In the genomic region with DNA sequence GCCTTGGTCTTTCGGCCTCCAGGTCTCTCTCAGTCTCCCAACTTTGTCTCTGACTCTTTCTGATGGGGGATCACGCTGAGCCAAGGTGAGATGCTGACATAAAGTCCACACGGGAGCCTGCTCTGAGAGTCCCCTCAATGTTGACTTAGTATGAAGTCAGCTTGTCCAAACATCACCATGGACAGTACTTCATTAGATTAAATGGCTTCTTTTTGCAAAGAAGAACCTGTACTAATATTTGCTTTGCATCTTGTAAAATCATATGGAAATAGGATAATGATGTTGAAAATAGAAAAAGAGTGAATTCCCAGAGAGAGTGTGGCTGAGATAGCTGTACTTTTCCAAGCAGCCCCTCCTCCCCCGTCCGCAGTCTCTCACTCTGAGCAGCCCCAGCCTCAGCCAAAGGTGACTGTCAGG, we compare ENCODE assay signal across 3 cellular contexts.
TF ChIP-seq lines count a peak whose summit lies in the region.

No MANE protein-coding gene starts in this region.

TF ChIP-seq in A549, 52 proteins besides CTCF, POLR2A, EP300 and RAD21 (continues in another document):
- TF ChIP-seq ZFP36 (IDR thresholded peaks at IDR 0.05; ENCODE audit: borderline replicate concordance, partially characterized antibody) (no peak), RARB (CRISPR knock-in tag; IDR thresholded peaks at IDR 0.05) (no peak), BHLHE40 (IDR thresholded peaks at IDR 0.05; ENCODE audit: low read depth, low read length) (no peak), REST (IDR thresholded peaks at IDR 0.05) (peak; percentile 67), FOSL2 (IDR thresholded peaks at IDR 0.05) (no peak), FOSL2 (CRISPR knock-in tag; IDR thresholded peaks at IDR 0.05) (peak; percentile 61; the same call in 1 of the 2 replicates), HOXB13 (CRISPR knock-in tag; IDR thresholded peaks at IDR 0.05; ENCODE audit: low read depth) (no peak), NFE2L2 (conservative IDR thresholded peaks at IDR 0.05; ENCODE audit: low read length) (no peak), CHD2 (IDR thresholded peaks at IDR 0.05; ENCODE audit: low read length, partially characterized antibody) (no peak), EHF (CRISPR knock-in tag; IDR thresholded peaks at IDR 0.05) (no peak), FOXS1 (CRISPR knock-in tag; IDR thresholded peaks at IDR 0.05) (no peak), E2F6 (IDR thresholded peaks at IDR 0.05; ENCODE audit: borderline replicate concordance, low read depth) (no peak), KDM5A (IDR thresholded peaks at IDR 0.05) (no peak), ZSCAN20 (CRISPR knock-in tag; IDR thresholded peaks at IDR 0.05) (no peak)
- TF ChIP-seq, protein P1, sequence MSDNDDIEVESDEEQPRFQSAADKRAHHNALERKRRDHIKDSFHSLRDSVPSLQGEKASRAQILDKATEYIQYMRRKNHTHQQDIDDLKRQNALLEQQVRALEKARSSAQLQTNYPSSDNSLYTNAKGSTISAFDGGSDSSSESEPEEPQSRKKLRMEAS (IDR thresholded peaks at IDR 0.05), result peak; percentile 43; the same call in 1 of the 2 replicates
- TF ChIP-seq, protein P2, sequence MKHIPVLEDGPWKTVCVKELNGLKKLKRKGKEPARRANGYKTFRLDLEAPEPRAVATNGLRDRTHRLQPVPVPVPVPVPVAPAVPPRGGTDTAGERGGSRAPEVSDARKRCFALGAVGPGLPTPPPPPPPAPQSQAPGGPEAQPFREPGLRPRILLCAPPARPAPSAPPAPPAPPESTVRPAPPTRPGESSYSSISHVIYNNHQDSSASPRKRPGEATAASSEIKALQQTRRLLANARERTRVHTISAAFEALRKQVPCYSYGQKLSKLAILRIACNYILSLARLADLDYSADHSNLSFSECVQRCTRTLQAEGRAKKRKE (CRISPR knock-in tag; IDR thresholded peaks at IDR 0.05; ENCODE audit: low read depth), result no peak
- TF ChIP-seq, protein P3, sequence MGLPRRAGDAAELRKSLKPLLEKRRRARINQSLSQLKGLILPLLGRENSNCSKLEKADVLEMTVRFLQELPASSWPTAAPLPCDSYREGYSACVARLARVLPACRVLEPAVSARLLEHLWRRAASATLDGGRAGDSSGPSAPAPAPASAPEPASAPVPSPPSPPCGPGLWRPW (IDR thresholded peaks at IDR 0.05), result no peak

TF ChIP-seq in IMR-90, 13 proteins besides CTCF, POLR2A, EP300 and RAD21:
- no peak for TF ChIP-seq ELK1 (IDR thresholded peaks at IDR 0.05; ENCODE audit: borderline replicate concordance, low read depth, low read length)
- no peak for TF ChIP-seq NFE2L2 (IDR thresholded peaks at IDR 0.05; ENCODE audit: low read depth, low read length)
- no peak for TF ChIP-seq BHLHE40 (IDR thresholded peaks at IDR 0.05; ENCODE audit: low read depth, low read length)
- TF ChIP-seq MAFK (IDR thresholded peaks at IDR 0.05; ENCODE audit: low read depth, low read length), result no peak
- TF ChIP-seq MAZ (IDR thresholded peaks at IDR 0.05; ENCODE audit: borderline replicate concordance, low read depth, low read length), result no peak
- no peak for TF ChIP-seq CHD1 (IDR thresholded peaks at IDR 0.05; ENCODE audit: low read depth, low read length)
- TF ChIP-seq USF2 (IDR thresholded peaks at IDR 0.05; ENCODE audit: low read depth, low read length), result no peak
- no peak for TF ChIP-seq SMC3 (IDR thresholded peaks at IDR 0.05; ENCODE audit: low read depth, low read length)
- TF ChIP-seq RCOR1 (IDR thresholded peaks at IDR 0.05; ENCODE audit: insufficient replicate concordance, low read length), result no peak
- no peak for TF ChIP-seq CEBPB (IDR thresholded peaks at IDR 0.05; ENCODE audit: low read depth, low read length)
- no peak for TF ChIP-seq MXI1 (IDR thresholded peaks at IDR 0.05; ENCODE audit: borderline replicate concordance, low read depth, low read length)
- no peak for TF ChIP-seq RFX5 (IDR thresholded peaks at IDR 0.05; ENCODE audit: low read depth, low read length)

TF ChIP-seq in WTC11, 78 proteins besides CTCF, POLR2A, EP300 and RAD21 (continued from another document):
- TF ChIP-seq SOX15 (CRISPR knock-in tag; IDR thresholded peaks at IDR 0.05) (no peak), ZNF512 (CRISPR knock-in tag; IDR thresholded peaks at IDR 0.05; ENCODE audit: borderline replicate concordance) (no peak), TCF7 (CRISPR knock-in tag; IDR thresholded peaks at IDR 0.05; ENCODE audit: low read depth) (no peak)
